Comparison of ENCODE assay signal across 29 cellular contexts in the genomic region with DNA sequence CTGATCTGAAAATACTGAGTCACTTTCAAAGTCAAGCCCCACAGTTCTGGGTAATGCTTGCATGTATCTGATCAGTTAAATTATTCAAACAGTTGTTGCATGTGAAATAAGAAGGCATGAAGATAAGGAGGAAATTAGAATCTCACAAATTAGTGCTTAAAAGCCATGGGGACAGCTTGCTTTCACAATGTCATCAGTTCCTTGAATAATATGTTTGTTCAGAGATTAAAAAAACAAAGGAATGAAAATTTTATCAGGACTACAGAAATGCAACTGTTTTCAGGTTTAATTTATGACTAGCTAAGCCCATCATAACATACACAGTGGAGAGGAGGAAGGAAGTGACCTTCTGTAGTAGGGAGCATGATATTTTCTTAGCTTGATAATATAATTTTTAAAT.
"Had no signal": no experiment of that assay in that cellular context is flagged by ENCODE, and none has a peak within 500 bp of the region (broad histone marks: within the 10 kb centered on the region; RNA-seq: fewer than 3 reads in every experiment).

No MANE protein-coding gene starts in this region.

- H3K27ac Mint-ChIP-seq: effector memory CD8-positive, alpha-beta T cell; memory B cell; mesothelial cell of epicardium; naive B cell; natural killer cell treated with Interleukin-12 subunit alpha and Interleukin-12 subunit beta and Interleukin-15 and Interleukin-18, amount 100 ng/mL, for 72 hours; type B pancreatic cell had no signal

- H3K36me3 ChIP-seq: esophagus squamous epithelium, neutrophil, prostate gland, right atrium auricular region, stomach, thyroid gland had no signal

- H3K4me1 ChIP-seq: esophagus squamous epithelium, parathyroid adenoma, prostate gland, right atrium auricular region, thyroid gland had no signal

- H3K27ac ChIP-seq: coronary artery, esophagus squamous epithelium, neutrophil, parathyroid adenoma, prostate gland, right atrium auricular region, stomach, thyroid gland had no signal

- H3K4me3 ChIP-seq: coronary artery, esophagus squamous epithelium, lung, mucosa of descending colon, prostate gland, right atrium auricular region, smooth muscle cell, stomach, thyroid gland had no signal

- H3K27me3 Mint-ChIP-seq: effector memory CD8-positive, alpha-beta T cell; memory B cell; naive B cell; natural killer cell treated with Interleukin-12 subunit alpha and Interleukin-12 subunit beta and Interleukin-15 and Interleukin-18, amount 100 ng/mL, for 72 hours; type B pancreatic cell had no signal

- H3K9me3 Mint-ChIP-seq: mesothelial cell of epicardium, type B pancreatic cell had no signal

- FAIRE-seq: endometrium had no signal

- H3K27me3 ChIP-seq: esophagus squamous epithelium, neutrophil, right atrium auricular region, stomach, thyroid gland had no signal

- H3K4me1 Mint-ChIP-seq: memory B cell, naive B cell, neural crest cell had no signal

- H3K4me3 Mint-ChIP-seq: effector memory CD8-positive, alpha-beta T cell; memory B cell; mesothelial cell of epicardium; naive B cell; natural killer cell treated with Interleukin-12 subunit alpha and Interleukin-12 subunit beta and Interleukin-15 and Interleukin-18, amount 100 ng/mL, for 72 hours; neural crest cell; type B pancreatic cell had no signal

- H3K9me3 ChIP-seq: esophagus squamous epithelium, mucosa of descending colon, neutrophil, prostate gland, right atrium auricular region, stomach, thyroid gland had no signal

- DNase-seq: dermis blood vessel endothelial cell; effector memory CD8-positive, alpha-beta T cell; erythroblast; esophagus squamous epithelium; foreskin melanocyte; glutamatergic neuron; kidney; mucosa of descending colon; naive B cell; stimulated activated CD4-positive, alpha-beta T cell treated with anti-CD3 and anti-CD28 coated beads, Interleukin-12 subunit alpha, Interleukin-12 subunit beta, amount 100 ng/mL, for 4 hours; stimulated activated CD4-positive, alpha-beta T cell treated with anti-CD3 and anti-CD28 coated beads, Interleukin-1b, Interleukin-23, amount 100 ng/mL, for 48 hours; stimulated activated CD4-positive, alpha-beta T cell treated with anti-CD3 and anti-CD28 coated beads, Interleukin-4, amount 100 ng/mL, for 1 hour; stimulated activated CD8-positive, alpha-beta memory T cell treated with anti-CD3 and anti-CD28 coated beads, Interleukin-4, amount 100 ng/mL, for 48 hours; stimulated activated naive CD4-positive, alpha-beta T cell treated with Interleukin-2 at 50 U/mL for 16 hours; stomach; thyroid gland had no signal

- H3K36me3 Mint-ChIP-seq: memory B cell; mesothelial cell of epicardium; naive B cell; natural killer cell treated with Interleukin-12 subunit alpha and Interleukin-12 subunit beta and Interleukin-15 and Interleukin-18, amount 100 ng/mL, for 72 hours; type B pancreatic cell had no signal
